2 cellular contexts compared by ENCODE assay signal in the genomic region with DNA sequence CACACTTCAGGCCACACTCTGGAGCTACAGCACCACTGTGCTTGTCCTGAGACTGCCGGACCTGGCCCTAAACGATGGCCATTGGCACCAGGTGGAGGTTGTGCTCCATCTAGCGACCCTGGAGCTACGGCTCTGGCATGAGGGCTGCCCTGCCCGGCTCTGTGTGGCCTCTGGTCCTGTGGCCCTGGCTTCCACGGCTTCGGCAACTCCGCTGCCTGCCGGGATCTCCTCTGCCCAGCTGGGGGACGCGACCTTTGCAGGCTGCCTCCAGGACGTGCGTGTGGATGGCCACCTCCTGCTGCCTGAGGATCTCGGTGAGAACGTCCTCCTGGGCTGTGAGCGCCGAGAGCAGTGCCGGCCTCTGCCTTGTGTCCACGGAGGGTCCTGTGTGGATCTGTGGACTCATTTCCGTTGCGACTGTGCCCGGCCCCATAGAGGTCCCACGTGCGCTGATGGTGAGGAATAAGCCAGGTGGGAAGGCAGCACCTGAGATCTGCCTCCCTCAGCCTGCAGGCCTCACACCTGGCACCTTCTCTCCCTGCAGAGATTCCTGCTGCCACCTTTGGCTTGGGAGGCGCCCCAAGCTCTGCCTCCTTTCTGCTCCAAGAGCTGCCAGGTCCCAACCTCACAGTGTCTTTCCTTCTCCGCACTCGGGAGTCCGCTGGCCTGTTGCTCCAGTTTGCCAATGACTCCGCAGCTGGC.
TF ChIP-seq lines count a peak whose summit lies in the region.

No MANE protein-coding gene starts in this region.

TF ChIP-seq in HepG2, 621 proteins besides CTCF, POLR2A, EP300 and RAD21:
- TF ChIP-seq ZNF207 (IDR thresholded peaks at IDR 0.05; ENCODE audit: borderline replicate concordance) (no peak), STAG1 (CRISPR knock-in tag; IDR thresholded peaks at IDR 0.05) (peak; percentile 56)

TF ChIP-seq in K562, 482 proteins besides CTCF, POLR2A, EP300 and RAD21:
- TF ChIP-seq MTF1 (CRISPR knock-in tag; IDR thresholded peaks at IDR 0.05; ENCODE audit: borderline replicate concordance) (no peak), ZNF740 (CRISPR knock-in tag; IDR thresholded peaks at IDR 0.05) (0 out of 2 replicates have a peak, but pooled peaks have one; percentile 14), ZNF740 (tag; IDR thresholded peaks at IDR 0.05) (no peak), ZBTB17 (CRISPR knock-in tag; IDR thresholded peaks at IDR 0.05) (no peak), ZBED1 (IDR thresholded peaks at IDR 0.05) (no peak), ZNF449 (CRISPR knock-in tag; IDR thresholded peaks at IDR 0.05) (no peak), POLR2G (IDR thresholded peaks at IDR 0.05; ENCODE audit: low read depth, low read length) (0 out of 2 replicates have a peak, but pooled peaks have one; percentile 13), ZNF263 (CRISPR knock-in tag; IDR thresholded peaks at IDR 0.05; ENCODE audit: borderline replicate concordance) (0 out of 2 replicates have a peak, but pooled peaks have one; percentile 26), ZNF212 (CRISPR knock-in tag; IDR thresholded peaks at IDR 0.05) (no peak), FOXM1 (IDR thresholded peaks at IDR 0.05; ENCODE audit: low read depth) (no peak), FOXM1 (CRISPR knock-in tag; IDR thresholded peaks at IDR 0.05; ENCODE audit: low read depth) (no peak), CUX1 (CRISPR knock-in tag; IDR thresholded peaks at IDR 0.05) (no peak)
- TF ChIP-seq, protein P1, sequence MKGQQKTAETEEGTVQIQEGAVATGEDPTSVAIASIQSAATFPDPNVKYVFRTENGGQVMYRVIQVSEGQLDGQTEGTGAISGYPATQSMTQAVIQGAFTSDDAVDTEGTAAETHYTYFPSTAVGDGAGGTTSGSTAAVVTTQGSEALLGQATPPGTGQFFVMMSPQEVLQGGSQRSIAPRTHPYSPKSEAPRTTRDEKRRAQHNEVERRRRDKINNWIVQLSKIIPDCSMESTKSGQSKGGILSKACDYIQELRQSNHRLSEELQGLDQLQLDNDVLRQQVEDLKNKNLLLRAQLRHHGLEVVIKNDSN (CRISPR knock-in tag; IDR thresholded peaks at IDR 0.05) = 0 out of 2 replicates have a peak, but pooled peaks have one; percentile 20
- TF ChIP-seq, protein P2, sequence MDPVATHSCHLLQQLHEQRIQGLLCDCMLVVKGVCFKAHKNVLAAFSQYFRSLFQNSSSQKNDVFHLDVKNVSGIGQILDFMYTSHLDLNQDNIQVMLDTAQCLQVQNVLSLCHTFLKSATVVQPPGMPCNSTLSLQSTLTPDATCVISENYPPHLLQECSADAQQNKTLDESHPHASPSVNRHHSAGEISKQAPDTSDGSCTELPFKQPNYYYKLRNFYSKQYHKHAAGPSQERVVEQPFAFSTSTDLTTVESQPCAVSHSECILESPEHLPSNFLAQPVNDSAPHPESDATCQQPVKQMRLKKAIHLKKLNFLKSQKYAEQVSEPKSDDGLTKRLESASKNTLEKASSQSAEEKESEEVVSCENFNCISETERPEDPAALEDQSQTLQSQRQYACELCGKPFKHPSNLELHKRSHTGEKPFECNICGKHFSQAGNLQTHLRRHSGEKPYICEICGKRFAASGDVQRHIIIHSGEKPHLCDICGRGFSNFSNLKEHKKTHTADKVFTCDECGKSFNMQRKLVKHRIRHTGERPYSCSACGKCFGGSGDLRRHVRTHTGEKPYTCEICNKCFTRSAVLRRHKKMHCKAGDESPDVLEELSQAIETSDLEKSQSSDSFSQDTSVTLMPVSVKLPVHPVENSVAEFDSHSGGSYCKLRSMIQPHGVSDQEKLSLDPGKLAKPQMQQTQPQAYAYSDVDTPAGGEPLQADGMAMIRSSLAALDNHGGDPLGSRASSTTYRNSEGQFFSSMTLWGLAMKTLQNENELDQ (CRISPR knock-in tag; IDR thresholded peaks at IDR 0.05; ENCODE audit: borderline replicate concordance) = no peak
